Comparison of ENCODE assay signal across 1 cellular context in genomic region chr16:22282254-22282892, GRCh38.
TF ChIP-seq lines count a peak whose summit lies in the region.

No MANE protein-coding gene starts in this region.

TF ChIP-seq in K562, 482 proteins besides CTCF, POLR2A, EP300 and RAD21 (continued from another document and continues in another):
- TF ChIP-seq EGR1 (conservative IDR thresholded peaks at IDR 0.05) (no peak), GATA2 (CRISPR knock-in tag; IDR thresholded peaks at IDR 0.05) (peak; percentile 77), TEAD4 (IDR thresholded peaks at IDR 0.05; ENCODE audit: low read length) (peak; percentile 97), TEAD4 (CRISPR knock-in tag; IDR thresholded peaks at IDR 0.05; ENCODE audit: borderline replicate concordance) (no peak), PRMT5 (CRISPR knock-in tag; IDR thresholded peaks at IDR 0.05) (no peak), MIER1 (IDR thresholded peaks at IDR 0.05; ENCODE audit: low read depth) (0 out of 2 replicates have a peak, but pooled peaks have one; percentile 50), ARID3B (CRISPR knock-in tag; IDR thresholded peaks at IDR 0.05; ENCODE audit: borderline replicate concordance) (no peak), HINFP (tag; conservative IDR thresholded peaks at IDR 0.05; ENCODE audit: low read depth) (0 out of 2 replicates have a peak, but pooled peaks have one; percentile 18), PKNOX1 (IDR thresholded peaks at IDR 0.05) (peak; percentile 96), MAFG (tag; conservative IDR thresholded peaks at IDR 0.05) (peak; percentile 76), ZNF197 (CRISPR knock-in tag; IDR thresholded peaks at IDR 0.05; ENCODE audit: low read depth) (no peak), ZBTB11 (CRISPR knock-in tag; IDR thresholded peaks at IDR 0.05) (peak in 1 of 3 experiments; percentile 61; a peak in 2 of 6 replicates), CBX5 (IDR thresholded peaks at IDR 0.05; ENCODE audit: borderline replicate concordance, low read depth) (peak; percentile 64; the same call in 1 of the 2 replicates), HMGN3 (IDR thresholded peaks at IDR 0.05; ENCODE audit: borderline replicate concordance, extremely low read depth, insufficient read length, low read depth, low read length) (peak; percentile 86), STAT5A (IDR thresholded peaks at IDR 0.05; ENCODE audit: borderline replicate concordance, low read length) (peak; percentile 86), BDP1 (IDR thresholded peaks at IDR 0.05; ENCODE audit: insufficient read depth, insufficient read length) (no peak), GATAD2B (IDR thresholded peaks at IDR 0.05; ENCODE audit: borderline replicate concordance) (peak; percentile 65; the same call in 1 of the 2 replicates), BACH1 (tag; IDR thresholded peaks at IDR 0.05) (0 out of 2 replicates have a peak, but pooled peaks have one; percentile 50), NR2C2 (CRISPR knock-in tag; IDR thresholded peaks at IDR 0.05) (no peak), NR2C2 (tag; IDR thresholded peaks at IDR 0.05) (peak; percentile 55; the same call in 1 of the 2 replicates), CREB3L1 (IDR thresholded peaks at IDR 0.05; ENCODE audit: borderline replicate concordance, low read depth) (no peak), NONO (IDR thresholded peaks at IDR 0.05; ENCODE audit: low read depth in 2 of 2, low read length in 1 of 2) (peak in 1 of 2 experiments; percentile 67; a peak in 1 of 4 replicates), VEZF1 (CRISPR knock-in tag; IDR thresholded peaks at IDR 0.05) (peak; percentile 20; the same call in 1 of the 2 replicates), FOXO4 (CRISPR knock-in tag; IDR thresholded peaks at IDR 0.05) (no peak), SMARCA4 (IDR thresholded peaks at IDR 0.05) (peak; percentile 97), CREB3 (tag; conservative IDR thresholded peaks at IDR 0.05; ENCODE audit: low read depth) (no peak; the same call in 1 of the 2 replicates), ZNF146 (CRISPR knock-in tag; IDR thresholded peaks at IDR 0.05; ENCODE audit: unreplicated experiment) (no peak), NFIC (IDR thresholded peaks at IDR 0.05) (peak; percentile 90), THAP7 (CRISPR knock-in tag; IDR thresholded peaks at IDR 0.05) (no peak), C11orf30 (IDR thresholded peaks at IDR 0.05; ENCODE audit: low read depth) (peak; percentile 67), HOMEZ (CRISPR knock-in tag; IDR thresholded peaks at IDR 0.05) (no peak), ZNF668 (CRISPR knock-in tag; IDR thresholded peaks at IDR 0.05) (peak; percentile 16; the same call in 1 of the 2 replicates), SMARCE1 (IDR thresholded peaks at IDR 0.05) (peak; percentile 92), USF1 (CRISPR knock-in tag; IDR thresholded peaks at IDR 0.05) (peak; percentile 65), HOXB6 (CRISPR knock-in tag; IDR thresholded peaks at IDR 0.05; ENCODE audit: borderline replicate concordance) (no peak), FOXM1 (IDR thresholded peaks at IDR 0.05; ENCODE audit: low read depth) (peak; percentile 93), FOXM1 (CRISPR knock-in tag; IDR thresholded peaks at IDR 0.05; ENCODE audit: low read depth) (no peak), RCOR1 (IDR thresholded peaks at IDR 0.05; ENCODE audit: borderline replicate concordance in 1 of 2, low read depth in 2 of 2, low read length in 2 of 2) (peak; percentile 78 to 93; a peak in 3 of 4 replicates), PTRF (tag; IDR thresholded peaks at IDR 0.05) (no peak)
